ENCODE assay signal across 8 cellular contexts in genomic region chr4:165327211-165328100, GRCh38.
DNase-seq lines count a peak whose midpoint lies in the region; ATAC-seq lines count a peak whose summit lies in the region.

Gene MSMO1, plus strand, starts transcription at chr4:165327669. Its CDS starts 5,702 bp downstream, at chr4:165333371.

- H3K27ac ChIP-seq in SK-N-MC: peak within 1 kb of the TSS; percentile 90

- peak within 1 kb of the TSS; percentile 84 for H3K9ac ChIP-seq in SK-N-MC (ENCODE audit: insufficient read length)

- H3K4me3 Mint-ChIP-seq in activated naive CD4-positive, alpha-beta T cell treated with anti-CD3 and anti-CD28 coated beads, Interleukin-2, amount 10 ng/mL, durations not matched to agents 7 days and 5 days: no peak within 1 kb of the TSS

- peaks cover 28% of the 10 kb centered on the region for H3K4me1 Mint-ChIP-seq in activated naive CD4-positive, alpha-beta T cell treated with anti-CD3 and anti-CD28 coated beads, Interleukin-2, amount 10 ng/mL, durations not matched to agents 7 days and 5 days

- H3K36me3 ChIP-seq in SK-N-MC (ENCODE audit: insufficient read depth, low read length): peaks cover 41% of the 10 kb centered on the region

- no peak within 1 kb of the TSS for H3K27ac Mint-ChIP-seq in activated naive CD4-positive, alpha-beta T cell treated with anti-CD3 and anti-CD28 coated beads, Interleukin-2, amount 10 ng/mL, durations not matched to agents 7 days and 5 days

- DNase-seq in NCI-H1048 (lab: John Stamatoyannopoulos, UW) (peak; percentile 96), SK-N-MC (ENCODE audit: low read depth, low spot score) (peak; percentile 95), germinal center (ENCODE audit: low spot score) (peak; percentile 97), non-pigmented ciliary epithelial cell (ENCODE audit: low read depth) (peak; percentile 93), superior temporal gyrus (ENCODE audit: extremely low spot score) (peak; percentile 99)
- peak; percentile 99 for DNase-seq in activated naive CD4-positive, alpha-beta T cell treated with anti-CD3 and anti-CD28 coated beads, Interleukin-2, amount 10 ng/mL, durations not matched to agents 7 days and 5 days

- CTCF ChIA-PET in activated naive CD4-positive, alpha-beta T cell treated with anti-CD3 and anti-CD28 coated beads, Interleukin-2, amount 10 ng/mL, durations not matched to agents 7 days and 5 days (lab: Charles Lee): interaction anchor here (1.0 kb wide), 2 partner anchors 196 to 214 kb away, joined by 5 to 9 read pairs; partner anchors contain the start of gene TMEM192

- 0 out of 2 replicates have a peak, but pooled peaks cover 4% of the 10 kb centered on the region for H3K9me3 ChIP-seq in SK-N-MC (ENCODE audit: low read depth, low read length)

- H3K36me3 Mint-ChIP-seq in activated naive CD4-positive, alpha-beta T cell treated with anti-CD3 and anti-CD28 coated beads, Interleukin-2, amount 10 ng/mL, durations not matched to agents 7 days and 5 days: peaks cover 44% of the 10 kb centered on the region

- peak; percentile 97 for ATAC-seq in HG02588 (IDR thresholded peaks at IDR 0.05; ENCODE audit: unreplicated experiment)

- H3K9me3 Mint-ChIP-seq in activated naive CD4-positive, alpha-beta T cell treated with anti-CD3 and anti-CD28 coated beads, Interleukin-2, amount 10 ng/mL, durations not matched to agents 7 days and 5 days: peaks cover 4% of the 10 kb centered on the region

- H3K4me3 ChIP-seq in GM08714 (ENCODE audit: low read length): peak within 1 kb of the TSS; percentile 98
- H3K4me3 ChIP-seq in SK-N-MC: peak within 1 kb of the TSS; percentile 89

- no peaks in the 10 kb centered on the region for H3K27me3 Mint-ChIP-seq in activated naive CD4-positive, alpha-beta T cell treated with anti-CD3 and anti-CD28 coated beads, Interleukin-2, amount 10 ng/mL, durations not matched to agents 7 days and 5 days

Comparison
In these comparisons a context has a peak if more than half of its experiments do, and no peak if none do; other contexts are left out.
1. Peak in every context shown above with its lines: DNase-seq, ATAC-seq, H3K4me3 ChIP-seq and H3K27ac ChIP-seq.